ENCODE assay signal across 40 cellular contexts in genomic region chr9:113331780-113332179, GRCh38. TPM values are rescaled to one million over a fixed set of nuclear protein-coding genes. Genes with fewer than 3 reads are reported as not detected.
"Had no signal": no experiment of that assay in that cellular context is flagged by ENCODE, and none has a peak within 500 bp of the region (broad histone marks: within the 10 kb centered on the region; RNA-seq: fewer than 3 reads in every experiment).

No MANE protein-coding gene starts in this region.

- H3K27me3 ChIP-seq: brain microvascular endothelial cell, dorsolateral prefrontal cortex, esophagus squamous epithelium, gastroesophageal sphincter, heart right ventricle had no signal

- H3K27ac Mint-ChIP-seq: activated CD4-positive, alpha-beta memory T cell treated with anti-CD3 and anti-CD28 coated beads for 36 hours; activated CD4-positive, alpha-beta T cell treated with anti-CD3 and anti-CD28 coated beads for 36 hours; activated CD4-positive, alpha-beta T cell treated with anti-CD3 and anti-CD28 coated beads, Interleukin-2, amount 10 ng/mL, durations not matched to agents 24 days and 14 days; activated CD8-positive, alpha-beta memory T cell treated with anti-CD3 and anti-CD28 coated beads, Interleukin-2, amount 10 ng/mL, durations not matched to agents 7 days and 5 days; activated CD8-positive, alpha-beta T cell treated with anti-CD3 and anti-CD28 coated beads, Interleukin-2, amount 10 ng/mL, durations not matched to agents 7 days and 5 days; activated naive CD8-positive, alpha-beta T cell; activated T-cell treated with anti-CD3 and anti-CD28 coated beads, Interleukin-2, amount 50 U/mL, for 72 hours; dendritic cell treated with granulocyte-macrophage colony-stimulating factor and Interleukin-4, amounts not matched to agents 40 ng/mL and 50 ng/mL, for 4 days; effector memory CD8-positive, alpha-beta T cell; T-helper 17 cell; T-helper 2 cell treated with Interferon-gamma antibody and Interleukin-4, amounts not matched to agents 5 μg/mL and 100 μg/mL, for 36 hours had no signal

- H3K4me3 Mint-ChIP-seq: activated CD4-positive, alpha-beta memory T cell treated with anti-CD3 and anti-CD28 coated beads for 36 hours; activated CD4-positive, alpha-beta T cell treated with anti-CD3 and anti-CD28 coated beads for 36 hours; activated CD4-positive, alpha-beta T cell treated with anti-CD3 and anti-CD28 coated beads, Interleukin-2, amount 10 ng/mL, durations not matched to agents 24 days and 14 days; activated CD8-positive, alpha-beta memory T cell treated with anti-CD3 and anti-CD28 coated beads, Interleukin-2, amount 10 ng/mL, durations not matched to agents 7 days and 5 days; activated CD8-positive, alpha-beta T cell treated with anti-CD3 and anti-CD28 coated beads, Interleukin-2, amount 10 ng/mL, durations not matched to agents 7 days and 5 days; activated naive CD8-positive, alpha-beta T cell; activated T-cell treated with anti-CD3 and anti-CD28 coated beads, Interleukin-2, amount 50 U/mL, for 72 hours; central memory CD8-positive, alpha-beta T cell; dendritic cell treated with granulocyte-macrophage colony-stimulating factor and Interleukin-4, amounts not matched to agents 40 ng/mL and 50 ng/mL, for 4 days; effector memory CD8-positive, alpha-beta T cell; T-helper 17 cell; T-helper 2 cell treated with Interferon-gamma antibody and Interleukin-4, amounts not matched to agents 5 μg/mL and 100 μg/mL, for 36 hours had no signal

- H3K9me3 Mint-ChIP-seq: activated CD4-positive, alpha-beta memory T cell treated with anti-CD3 and anti-CD28 coated beads for 36 hours; activated CD4-positive, alpha-beta T cell treated with anti-CD3 and anti-CD28 coated beads, Interleukin-2, amount 10 ng/mL, durations not matched to agents 24 days and 14 days; activated T-cell treated with anti-CD3 and anti-CD28 coated beads, Interleukin-2, amount 50 U/mL, for 72 hours; central memory CD8-positive, alpha-beta T cell; dendritic cell treated with granulocyte-macrophage colony-stimulating factor and Interleukin-4, amounts not matched to agents 40 ng/mL and 50 ng/mL, for 4 days; effector memory CD8-positive, alpha-beta T cell; T-helper 2 cell treated with Interferon-gamma antibody and Interleukin-4, amounts not matched to agents 5 μg/mL and 100 μg/mL, for 36 hours had no signal

- H3K27ac ChIP-seq: brain microvascular endothelial cell, coronary artery, dorsolateral prefrontal cortex, epithelial cell of prostate, esophagus squamous epithelium, gastroesophageal sphincter, heart right ventricle had no signal

- DNase-seq: activated CD4-positive, alpha-beta memory T cell treated with anti-CD3 and anti-CD28 coated beads for 36 hours; activated CD4-positive, alpha-beta T cell treated with anti-CD3 and anti-CD28 coated beads for 36 hours; activated CD4-positive, alpha-beta T cell treated with anti-CD3 and anti-CD28 coated beads, Interleukin-2, amount 10 ng/mL, durations not matched to agents 24 days and 14 days; activated CD4-positive, CD25-positive, alpha-beta regulatory T cell; activated CD4-positive, CD25-positive, alpha-beta regulatory T cell treated with anti-CD3 and anti-CD28 coated beads, Interleukin-2, amount 50 U/mL, for 72 hours; activated CD8-positive, alpha-beta memory T cell treated with anti-CD3 and anti-CD28 coated beads, Interleukin-2, amount 10 ng/mL, durations not matched to agents 7 days and 5 days; activated CD8-positive, alpha-beta memory T cell treated with anti-CD3 and anti-CD28 coated beads, Interleukin-2, amount 50 U/mL, for 4 hours; activated CD8-positive, alpha-beta T cell treated with anti-CD3 and anti-CD28 coated beads, Interleukin-2, amount 10 ng/mL, durations not matched to agents 7 days and 5 days; activated gamma-delta T cell treated with Interleukin-2 at 50 U/mL for 16 hours; activated naive CD4-positive, alpha-beta T cell treated with anti-CD3 and anti-CD28 coated beads, Interleukin-2, amount 50 U/mL, for 16 hours; activated naive CD4-positive, alpha-beta T cell treated with Interleukin-2 at 50 U/mL for 16 hours; activated T-cell treated with anti-CD3 and anti-CD28 coated beads, Interleukin-2, amount 50 U/mL, for 1 hour; activated T-cell treated with anti-CD3 and anti-CD28 coated beads, Interleukin-2, amount 50 U/mL, for 72 hours; amniotic stem cell; anterior cingulate cortex; brain microvascular endothelial cell; dorsolateral prefrontal cortex; effector CD4-positive, alpha-beta T cell; effector memory CD8-positive, alpha-beta T cell; esophagus squamous epithelium; foreskin melanocyte; heart right ventricle; T-helper 1 cell; T-helper 17 cell; T1000 had no signal

- H3K4me1 Mint-ChIP-seq: activated CD4-positive, alpha-beta T cell treated with anti-CD3 and anti-CD28 coated beads for 36 hours; central memory CD8-positive, alpha-beta T cell; T-helper 17 cell had no signal

- H3K27me3 Mint-ChIP-seq: activated CD4-positive, alpha-beta memory T cell treated with anti-CD3 and anti-CD28 coated beads for 36 hours; activated CD4-positive, alpha-beta T cell treated with anti-CD3 and anti-CD28 coated beads for 36 hours; activated CD4-positive, alpha-beta T cell treated with anti-CD3 and anti-CD28 coated beads, Interleukin-2, amount 10 ng/mL, durations not matched to agents 24 days and 14 days; activated CD8-positive, alpha-beta memory T cell treated with anti-CD3 and anti-CD28 coated beads, Interleukin-2, amount 10 ng/mL, durations not matched to agents 7 days and 5 days; activated naive CD8-positive, alpha-beta T cell; central memory CD8-positive, alpha-beta T cell; dendritic cell treated with granulocyte-macrophage colony-stimulating factor and Interleukin-4, amounts not matched to agents 40 ng/mL and 50 ng/mL, for 4 days; effector memory CD8-positive, alpha-beta T cell had no signal

- H3K4me1 ChIP-seq: esophagus squamous epithelium, gastroesophageal sphincter had no signal

- H3K9me3 ChIP-seq: esophagus squamous epithelium, gastroesophageal sphincter, heart right ventricle had no signal

- H3K4me3 ChIP-seq: coronary artery, dorsolateral prefrontal cortex, esophagus squamous epithelium, gastroesophageal sphincter, heart right ventricle had no signal

- H3K36me3 ChIP-seq: brain microvascular endothelial cell had no signal

- H3K36me3 Mint-ChIP-seq: activated CD4-positive, alpha-beta memory T cell treated with anti-CD3 and anti-CD28 coated beads for 36 hours; activated CD8-positive, alpha-beta memory T cell treated with anti-CD3 and anti-CD28 coated beads, Interleukin-2, amount 10 ng/mL, durations not matched to agents 7 days and 5 days had no signal

RNA-seq across cellular contexts. Expression of gene BSPRY, which starts 17.6 kb away (rescaled TPM):
- total RNA-seq: endothelial cell of umbilical vein, fibroblast of lung, fibroblast of villous mesenchyme, glomerular endothelial cell had no signal
- polyA plus RNA-seq: endothelial cell of umbilical vein, fibroblast of lung had no signal

RNA-seq across cellular contexts. Expression of gene RNF183, which starts 28.6 kb away (rescaled TPM):
- total RNA-seq: activated CD8-positive, alpha-beta memory T cell treated with anti-CD3 and anti-CD28 coated beads for 36 hours; activated CD8-positive, alpha-beta memory T cell treated with anti-CD3 and anti-CD28 coated beads, Interleukin-2, amount 10 ng/mL, durations not matched to agents 7 days and 5 days; activated CD8-positive, alpha-beta T cell treated with anti-CD3 and anti-CD28 coated beads, Interleukin-2, amount 10 ng/mL, durations not matched to agents 7 days and 5 days; astrocyte; cardiac septum; cerebellum; endothelial cell of umbilical vein; fibroblast of lung; fibroblast of villous mesenchyme; glomerular endothelial cell; T-helper 17 cell had no signal
- polyA plus RNA-seq: endothelial cell of umbilical vein, fibroblast of lung had no signal
